In the genomic region with DNA sequence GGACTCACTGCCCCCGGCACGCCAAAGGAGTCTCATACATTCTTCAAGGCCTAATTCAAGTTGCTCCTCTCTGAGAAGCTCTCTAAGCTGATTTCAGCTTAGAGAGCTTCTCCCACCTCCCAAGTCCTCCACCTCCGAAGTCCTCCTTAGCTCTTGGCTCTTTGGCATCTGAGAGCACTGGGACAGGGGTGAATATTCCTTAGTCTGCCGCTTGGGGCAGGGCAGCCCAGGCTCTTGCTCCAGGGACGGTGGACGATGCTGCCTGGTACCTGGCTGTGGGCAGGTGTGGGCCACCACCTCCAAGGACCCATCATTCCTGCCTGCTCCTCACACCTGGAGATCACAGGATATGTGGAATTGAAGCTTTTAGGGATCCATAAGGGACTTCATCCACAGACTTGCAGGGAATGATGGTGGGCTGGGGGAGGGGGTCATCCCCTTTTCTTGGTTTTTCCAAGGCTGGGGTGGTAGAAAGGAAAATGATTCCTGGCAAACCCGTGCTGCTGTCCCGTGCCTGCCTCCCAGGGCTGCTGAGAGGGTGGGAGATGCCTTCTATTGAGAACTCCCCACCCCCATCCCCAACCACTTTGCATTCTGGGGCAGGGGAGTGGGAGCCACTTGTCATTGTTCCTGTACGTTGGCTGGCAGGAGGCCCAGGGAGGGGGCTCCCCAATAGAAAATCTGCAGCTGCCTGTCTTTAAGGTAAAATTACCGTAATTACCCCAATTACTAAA, we compare ENCODE assay signal across 8 cellular contexts. TPM values are rescaled to one million over a fixed set of nuclear protein-coding genes. Genes with fewer than 3 reads are reported as not detected.
DNase-seq lines count a peak whose midpoint lies in the region; TF ChIP-seq lines count a peak whose summit lies in the region.

No MANE protein-coding gene starts in this region.

- H3K9me2 ChIP-seq in PC-9 (ENCODE audit: insufficient read depth): no peaks in the 10 kb centered on the region

- BruUV-seq in PC-9 (replicated peaks; lab: Mats Ljungman, UMichigan): no TSS peak

- no peaks in the 10 kb centered on the region for H3F3A ChIP-seq in PC-9 (ENCODE audit: insufficient read depth, low read depth)

- H3K4me3 ChIP-seq in HEK293 (ENCODE audit: low read depth, low read length) (no peak overlapping the region), PC-9 (no peak overlapping the region), astrocyte of the spinal cord (ENCODE audit: low read depth, low read length) (no peak overlapping the region)

- H2AFZ ChIP-seq in PC-9: no peak overlapping the region

- DNase-seq in COLO668 (lab: John Stamatoyannopoulos, UW; ENCODE audit: unreplicated experiment) (peak; percentile 36), PC-9 (peak; percentile 41 to 46), astrocyte of the spinal cord (ENCODE audit: low read depth, low spot score) (no peak), kidney tubule cell (ENCODE audit: low spot score) (peak; percentile 53), superior temporal gyrus (ENCODE audit: extremely low spot score) (peak; percentile 47), cortex of kidney (lab: John Stamatoyannopoulos, UW) (no peak), GF-D8 (lab: John Stamatoyannopoulos, UW) (no peak)

- H3K79me2 ChIP-seq in PC-9 (ENCODE audit: low read depth): no peaks in the 10 kb centered on the region

- intact Hi-C loops in PC-9 (cut with micrococcal nuclease; ENCODE audit: unreplicated experiment): no loop called here

- H3K4me1 ChIP-seq in HEK293 (ENCODE audit: control insufficient read depth, insufficient read depth, low read length) (no peaks in the 10 kb centered on the region), PC-9 (replicated peaks; ENCODE audit: insufficient read depth) (no peaks in the 10 kb centered on the region)

- POLR2A ChIA-PET in HEK293 (lab: Yijun Ruan, JAX) (no interaction called here), PC-9 (lab: Charles Lee; ENCODE audit: unreplicated experiment) (no interaction called here)

- no peaks in the 10 kb centered on the region for H4K20me1 ChIP-seq in PC-9 (ENCODE audit: insufficient read depth)

- peak; percentile 26; the same call in 1 of the 2 replicates for TF ChIP-seq CTCF in HEK293 (tag by site-specific recombination; IDR thresholded peaks at IDR 0.05)
- TF ChIP-seq CTCF in PC-9 (conservative IDR thresholded peaks at IDR 0.05): peak; percentile 89
- TF ChIP-seq CTCF in astrocyte of the spinal cord (IDR thresholded peaks at IDR 0.05; ENCODE audit: low read depth, low read length): peak; percentile 71

- no peaks in the 10 kb centered on the region for H3K36me3 ChIP-seq in HEK293 (ENCODE audit: control insufficient read depth in 2 of 2, insufficient read depth in 1 of 2, low read length in 2 of 2)
- H3K36me3 ChIP-seq in PC-9 (ENCODE audit: low read depth): no peaks in the 10 kb centered on the region

- peaks cover 85% of the 10 kb centered on the region for H3K27me3 ChIP-seq in PC-9 (ENCODE audit: insufficient read depth, low read depth)

- no peak overlapping the region for H3K4me2 ChIP-seq in PC-9

- CTCF ChIA-PET in HEK293 (lab: Yijun Ruan, JAX): interaction anchor here (0.5 to 2.5 kb wide), 32 partner anchors 9 to 407 kb away, joined by 3 to 15 read pairs (median 4); partner anchors contain the start of gene ACTR5
- CTCF ChIA-PET in PC-9 (lab: Charles Lee): interaction anchor here (0.5 to 0.6 kb wide), 2 partner anchors 93 to 241 kb away, joined by 3 to 6 read pairs; no protein-coding TSS in a partner anchor

- no peak overlapping the region for H3K27ac ChIP-seq in HEK293 (ENCODE audit: extremely low read depth, low read depth, low read length)
- H3K27ac ChIP-seq in PC-9: no peak overlapping the region

- H3K9me3 ChIP-seq in HEK293 (ENCODE audit: control insufficient read depth, insufficient read depth, low read depth, low read length) (no peaks in the 10 kb centered on the region), PC-9 (ENCODE audit: insufficient read depth, low read depth) (no peaks in the 10 kb centered on the region)

- in situ Hi-C loops in astrocyte of the spinal cord (cut with HindIII; ENCODE audit: low sequenced_read_pairs): no loop called here

TF ChIP-seq in HEK293, 187 proteins besides CTCF, POLR2A, EP300 and RAD21:
- TF ChIP-seq ZBTB17 (tag by site-specific recombination; IDR thresholded peaks at IDR 0.05): 0 out of 2 replicates have a peak, but pooled peaks have one; percentile 21
- TF ChIP-seq ZFHX2 (tag by site-specific recombination; conservative IDR thresholded peaks at IDR 0.05): no peak
- no peak for TF ChIP-seq KLF7 (tag by site-specific recombination; IDR thresholded peaks at IDR 0.05; ENCODE audit: borderline replicate concordance)

RNA-seq across cellular contexts. Expression of gene ARHGAP40, which starts 57.4 kb away (rescaled TPM):
- total RNA-seq in PC-9 (2021): 0.92 and 1.8 TPM in 2 replicates

Comparison
In these comparisons a context has a peak if more than half of its experiments do, and no peak if none do; other contexts are left out.
1. DNase-seq: peak in COLO668 (single experiment), PC-9 (2 of 2), kidney tubule cell (single experiment) and superior temporal gyrus (single experiment); none in astrocyte of the spinal cord (single experiment), cortex of kidney (single experiment) and GF-D8 (single experiment).
2. CTCF ChIP-seq: peak in every context shown above with its lines; median percentile 89 in PC-9; 71 in astrocyte of the spinal cord; 26 in HEK293.